28 cellular contexts compared by ENCODE assay signal in the genomic region with DNA sequence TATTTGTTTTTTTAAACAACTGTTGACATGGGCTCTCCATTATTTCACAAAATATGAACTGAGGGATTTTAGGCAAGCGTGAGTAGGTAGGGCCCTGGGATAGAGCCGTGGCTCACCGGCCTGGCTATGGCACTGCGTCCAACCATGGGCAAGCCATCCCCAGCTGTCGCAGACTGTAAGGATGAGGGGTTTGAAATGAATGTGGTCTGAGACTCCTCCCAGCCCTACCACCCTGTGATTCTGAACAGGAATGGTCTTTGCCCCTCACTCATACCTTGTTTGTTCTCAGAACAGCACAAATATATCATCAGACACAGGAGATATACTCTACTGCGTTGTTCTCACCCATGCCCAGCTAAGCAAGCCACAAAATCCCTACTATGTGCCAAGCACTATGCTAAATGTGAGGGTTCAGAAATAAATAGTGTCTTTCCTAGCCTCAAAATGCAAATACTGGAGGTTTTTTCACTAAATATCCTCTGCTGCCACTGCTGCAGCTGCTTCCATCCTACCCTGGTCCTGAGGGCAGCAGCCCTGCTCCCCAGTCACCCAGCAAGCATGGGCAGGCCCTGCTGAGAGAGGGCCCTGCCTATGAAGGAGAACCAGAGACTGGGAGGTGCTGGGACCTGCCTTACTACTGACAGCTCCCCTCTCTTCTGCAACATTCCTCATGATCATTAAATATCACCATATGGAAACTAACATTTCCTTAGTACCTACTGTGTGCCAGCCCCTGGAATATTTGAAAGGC.
"Had no signal": no experiment of that assay in that cellular context is flagged by ENCODE, and none has a peak within 500 bp of the region (broad histone marks: within the 10 kb centered on the region; RNA-seq: fewer than 3 reads in every experiment).

No MANE protein-coding gene starts in this region.

- H3K36me3 Mint-ChIP-seq: activated naive CD8-positive, alpha-beta T cell treated with anti-CD3 and anti-CD28 coated beads, Interleukin-2, amount 10 ng/mL, durations not matched to agents 7 days and 5 days had no signal

- H3K27ac ChIP-seq: esophagus squamous epithelium, left lung, neutrophil, tibial nerve, WERI-Rb-1 had no signal

- FAIRE-seq: astrocyte, frontal cortex, small intestine had no signal

- H3K4me3 ChIP-seq: esophagus squamous epithelium, left lung, lung, tibial nerve had no signal

- DNase-seq: activated CD4-positive, alpha-beta T cell treated with anti-CD3 and anti-CD28 coated beads for 48 hours; activated CD4-positive, alpha-beta T cell treated with anti-CD3 and anti-CD28 coated beads, Interleukin-2, amount 50 U/mL, for 48 hours; activated CD8-positive, alpha-beta memory T cell treated with anti-CD3 and anti-CD28 coated beads, Interleukin-2, amount 50 U/mL, for 48 hours; activated naive CD4-positive, alpha-beta T cell treated with anti-CD3 and anti-CD28 coated beads for 36 hours; activated naive CD8-positive, alpha-beta T cell treated with anti-CD3 and anti-CD28 coated beads, Interleukin-2, amount 10 ng/mL, durations not matched to agents 7 days and 5 days; activated T-cell treated with anti-CD3 and anti-CD28 coated beads, Interleukin-2, amount 50 U/mL, for 4 hours; esophagus squamous epithelium; left lung; small intestine; stimulated activated CD4-positive, alpha-beta T cell treated with anti-CD3 and anti-CD28 coated beads, Interleukin-4, amount 100 ng/mL, for 24 hours; stimulated activated naive B cell treated with anti-CD40 and anti-IgM and Interleukin-4, amounts not matched to agents 10 μg/mL and 1 μg/mL and 100 μg/mL, for 72 hours; SW 1271; T-helper 9 cell; WERI-Rb-1 had no signal

- H3K9me3 ChIP-seq: esophagus squamous epithelium, left lung, neutrophil, tibial nerve had no signal

- ATAC-seq: activated CD4-positive, CD25-positive, alpha-beta regulatory T cell treated with anti-CD3 and anti-CD28 coated beads, Interleukin-2, amount 50 U/mL, for 24 hours; activated T-cell treated with anti-CD3 and anti-CD28 coated beads, Interleukin-2, amount 50 U/mL, for 4 hours; left lung; sciatic nerve; stimulated activated naive B cell treated with anti-CD40 and anti-IgM and Interleukin-4, amounts not matched to agents 10 μg/mL and 1 μg/mL and 100 μg/mL, for 72 hours had no signal

- H3K36me3 ChIP-seq: esophagus squamous epithelium, left lung, neutrophil, tibial nerve, WERI-Rb-1 had no signal

- H3K9me3 Mint-ChIP-seq: activated naive CD4-positive, alpha-beta T cell treated with anti-CD3 and anti-CD28 coated beads for 36 hours; activated naive CD8-positive, alpha-beta T cell treated with anti-CD3 and anti-CD28 coated beads, Interleukin-2, amount 10 ng/mL, durations not matched to agents 7 days and 5 days; activated T-cell treated with anti-CD3 and anti-CD28 coated beads, Interleukin-2, amount 50 U/mL, for 4 hours; activated T-helper 2 cell treated with anti-CD3 and anti-CD28 coated beads, Interferon-gamma antibody, Interleukin-2, Interleukin-4, amounts not matched to agents 10 μg/mL and 5 μg/mL and 100 μg/mL, durations not matched to agents 14 hours and 24 hours and 36 hours; central memory CD8-positive, alpha-beta T cell; dendritic cell treated with granulocyte-macrophage colony-stimulating factor and Interleukin-4, amounts not matched to agents 40 ng/mL and 50 ng/mL, for 4 days; endodermal cell; nephron; T-helper 1 cell treated with Interleukin-12 subunit alpha and Interleukin-12 subunit beta and Interleukin-4 antibody, amounts not matched to agents 30 μg/mL and 1 μg/mL, for 36 hours had no signal

- H3K27ac Mint-ChIP-seq: activated naive CD4-positive, alpha-beta T cell treated with anti-CD3 and anti-CD28 coated beads for 36 hours; activated naive CD8-positive, alpha-beta T cell treated with anti-CD3 and anti-CD28 coated beads, Interleukin-2, amount 10 ng/mL, durations not matched to agents 7 days and 5 days; activated T-helper 2 cell treated with anti-CD3 and anti-CD28 coated beads, Interferon-gamma antibody, Interleukin-2, Interleukin-4, amounts not matched to agents 10 μg/mL and 5 μg/mL and 100 μg/mL, durations not matched to agents 14 hours and 24 hours and 36 hours; dendritic cell treated with granulocyte-macrophage colony-stimulating factor and Interleukin-4, amounts not matched to agents 40 ng/mL and 50 ng/mL, for 4 days; endodermal cell; nephron; progenitor cell of endocrine pancreas; stimulated activated naive B cell treated with anti-CD40 and anti-IgM and Interleukin-4, amounts not matched to agents 10 μg/mL and 1 μg/mL and 100 μg/mL, for 72 hours; T-helper 1 cell treated with Interleukin-12 subunit alpha and Interleukin-12 subunit beta and Interleukin-4 antibody, amounts not matched to agents 30 μg/mL and 1 μg/mL, for 36 hours had no signal

- H3K27me3 Mint-ChIP-seq: activated naive CD8-positive, alpha-beta T cell treated with anti-CD3 and anti-CD28 coated beads, Interleukin-2, amount 10 ng/mL, durations not matched to agents 7 days and 5 days; central memory CD8-positive, alpha-beta T cell; dendritic cell treated with granulocyte-macrophage colony-stimulating factor and Interleukin-4, amounts not matched to agents 40 ng/mL and 50 ng/mL, for 4 days had no signal

- H3K4me3 Mint-ChIP-seq: activated naive CD4-positive, alpha-beta T cell treated with anti-CD3 and anti-CD28 coated beads for 36 hours; activated naive CD8-positive, alpha-beta T cell treated with anti-CD3 and anti-CD28 coated beads, Interleukin-2, amount 10 ng/mL, durations not matched to agents 7 days and 5 days; activated T-cell treated with anti-CD3 and anti-CD28 coated beads, Interleukin-2, amount 50 U/mL, for 4 hours; central memory CD8-positive, alpha-beta T cell; dendritic cell treated with granulocyte-macrophage colony-stimulating factor and Interleukin-4, amounts not matched to agents 40 ng/mL and 50 ng/mL, for 4 days; endodermal cell; nephron; stimulated activated naive B cell treated with anti-CD40 and anti-IgM and Interleukin-4, amounts not matched to agents 10 μg/mL and 1 μg/mL and 100 μg/mL, for 72 hours; T-helper 1 cell treated with Interleukin-12 subunit alpha and Interleukin-12 subunit beta and Interleukin-4 antibody, amounts not matched to agents 30 μg/mL and 1 μg/mL, for 36 hours had no signal

- H3K27me3 ChIP-seq: esophagus squamous epithelium, left lung, neutrophil, tibial nerve had no signal
